ENCODE assay signal across 24 cellular contexts in the genomic region with DNA sequence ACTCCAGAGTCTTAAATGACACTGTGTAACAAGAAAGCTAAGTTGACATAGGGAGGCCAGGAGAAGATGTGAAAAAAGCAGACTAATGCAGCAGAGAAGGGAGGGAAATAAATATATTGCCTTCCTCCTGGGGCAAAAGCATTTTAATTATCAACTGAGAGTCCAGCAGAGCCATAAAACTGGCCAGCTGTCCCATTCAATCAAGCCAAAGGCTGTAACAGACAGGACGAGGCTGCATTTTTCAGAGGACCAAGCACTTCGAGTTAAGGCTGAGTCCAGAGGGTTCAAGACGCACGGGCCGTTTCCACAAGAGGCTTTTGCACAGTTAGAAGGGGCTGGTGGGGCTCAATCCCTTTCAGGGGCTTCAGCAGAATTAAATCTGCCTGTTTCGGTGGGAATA.
"Had no signal": no experiment of that assay in that cellular context is flagged by ENCODE, and none has a peak within 500 bp of the region (broad histone marks: within the 10 kb centered on the region; RNA-seq: fewer than 3 reads in every experiment).

No MANE protein-coding gene starts in this region.

- H3K9ac ChIP-seq: neural progenitor cell had no signal

- H2AFZ ChIP-seq: neural progenitor cell had no signal

- H3K4me1 ChIP-seq: esophagus squamous epithelium, neural progenitor cell, vagina had no signal

- H3K9me3 Mint-ChIP-seq: activated B cell treated with CpG ODN at 0.5 μM for 24 hours; activated CD4-positive, alpha-beta T cell treated with anti-CD3 and anti-CD28 coated beads, Interleukin-2, amount 10 ng/mL, durations not matched to agents 7 days and 5 days; activated T-cell treated with anti-CD3 and anti-CD28 coated beads, Interleukin-2, amount 50 U/mL, for 72 hours; neural progenitor cell; stimulated activated naive B cell treated with anti-CD40 and anti-IgM and Interleukin-4, amounts not matched to agents 10 μg/mL and 1 μg/mL and 100 μg/mL, for 72 hours had no signal

- H3K27ac ChIP-seq: body of pancreas, esophagus squamous epithelium, neural progenitor cell, ovary, skin epidermis, transverse colon, vagina had no signal

- ATAC-seq: activated T-cell treated with anti-CD3 and anti-CD28 coated beads, Interleukin-2, amount 50 U/mL, for 72 hours; body of pancreas; left ventricle myocardium superior; stimulated activated naive B cell treated with anti-CD40 and anti-IgM and Interleukin-4, amounts not matched to agents 10 μg/mL and 1 μg/mL and 100 μg/mL, for 72 hours had no signal

- H3K27me3 ChIP-seq: body of pancreas, esophagus squamous epithelium, neural progenitor cell, ovary, transverse colon, vagina had no signal

- H3K4me2 ChIP-seq: neural progenitor cell had no signal

- H3K9me3 ChIP-seq: body of pancreas, esophagus squamous epithelium, ovary, transverse colon, vagina had no signal

- DNase-seq: activated B cell treated with CpG ODN at 0.5 μM for 24 hours; activated CD4-positive, alpha-beta T cell treated with anti-CD3 and anti-CD28 coated beads, Interleukin-2, amount 10 ng/mL, durations not matched to agents 7 days and 5 days; activated CD8-positive, alpha-beta memory T cell treated with anti-CD3 and anti-CD28 coated beads, Interleukin-2, amount 50 U/mL, for 48 hours; activated gamma-delta T cell; activated T-cell treated with anti-CD3 and anti-CD28 coated beads, Interleukin-2, amount 50 U/mL, for 72 hours; amniotic stem cell; central memory CD4-positive, alpha-beta T cell; cortex of kidney; effector CD4-positive, alpha-beta T cell; esophagus squamous epithelium; hippocampal formation; left ventricle myocardium superior; mesendoderm; stimulated activated CD4-positive, alpha-beta T cell treated with anti-CD3 and anti-CD28 coated beads, Interleukin-15, amount 100 ng/mL, for 24 hours; stimulated activated CD4-positive, alpha-beta T cell treated with anti-CD3 and anti-CD28 coated beads, Interleukin-4, amount 100 ng/mL, for 1 hour; stimulated activated naive B cell treated with anti-CD40 and anti-IgM and Interleukin-4, amounts not matched to agents 10 μg/mL and 1 μg/mL and 100 μg/mL, for 72 hours; T-helper 2 cell; transverse colon had no signal

- H3K4me3 ChIP-seq: body of pancreas, esophagus squamous epithelium, neural progenitor cell, ovary, skin epidermis, transverse colon, vagina had no signal

- H3K27ac Mint-ChIP-seq: activated B cell treated with CpG ODN at 0.5 μM for 24 hours; activated CD4-positive, alpha-beta T cell treated with anti-CD3 and anti-CD28 coated beads, Interleukin-2, amount 10 ng/mL, durations not matched to agents 7 days and 5 days; activated naive CD8-positive, alpha-beta T cell; activated T-cell treated with anti-CD3 and anti-CD28 coated beads, Interleukin-2, amount 50 U/mL, for 72 hours; neural progenitor cell; stimulated activated naive B cell treated with anti-CD40 and anti-IgM and Interleukin-4, amounts not matched to agents 10 μg/mL and 1 μg/mL and 100 μg/mL, for 72 hours had no signal

- H3K36me3 ChIP-seq: neural progenitor cell, ovary, transverse colon, vagina had no signal
